9 cellular contexts compared by ENCODE assay signal in genomic region chr20:48769111-48769879, GRCh38. TPM values are rescaled to one million over a fixed set of nuclear protein-coding genes. Genes with fewer than 3 reads are reported as not detected.
A peak's percentile ranks its signal among the peaks of the same experiment; 100 is the strongest.
DNase-seq lines count a peak whose midpoint lies in the region; ATAC-seq and TF ChIP-seq lines count a peak whose summit lies in the region.
"Had no signal": no experiment of that assay in that cellular context is flagged by ENCODE, and none has a peak within 500 bp of the region (broad histone marks: within the 10 kb centered on the region; RNA-seq: fewer than 3 reads in every experiment).

No MANE protein-coding gene starts in this region.

- POLR2A ChIA-PET in RWPE1 (lab: Yijun Ruan, JAX; ENCODE audit: low non-redundant PET): no interaction called here

- WGBS in thymus: 30% methylated on average over 19 of the region's 19 CpGs
- 68% methylated on average over 16 of the region's 19 CpGs for WGBS in hepatocyte (ENCODE audit: low lambda C conversion rate, missing lambda C conversion rate)
- WGBS in esophagus muscularis mucosa: 64% methylated on average over 19 of the region's 19 CpGs

- peaks cover 7% of the 10 kb centered on the region for H3K9me3 Mint-ChIP-seq in activated T-helper 1 cell treated with anti-CD3 and anti-CD28 coated beads, Interleukin-12 subunit alpha, Interleukin-12 subunit beta, Interleukin-2, Interleukin-4 antibody, amounts not matched to agents 30 ng/mL and 10 ng/mL and 1 ng/mL, durations not matched to agents 14 hours and 24 hours and 36 hours

- H3K79me2 ChIP-seq in hepatocyte: no peaks in the 10 kb centered on the region

- no peaks in the 10 kb centered on the region for H3K27me3 Mint-ChIP-seq in activated T-helper 1 cell treated with anti-CD3 and anti-CD28 coated beads, Interleukin-12 subunit alpha, Interleukin-12 subunit beta, Interleukin-2, Interleukin-4 antibody, amounts not matched to agents 30 ng/mL and 10 ng/mL and 1 ng/mL, durations not matched to agents 14 hours and 24 hours and 36 hours (ENCODE audit: insufficient read depth)

- TF ChIP-seq POLR2A in esophagus muscularis mucosa (IDR thresholded peaks at IDR 0.05; ENCODE audit: low read depth): no peak

- peak; percentile 87 for DNase-seq in NCI-H69 (lab: John Stamatoyannopoulos, UW)
- DNase-seq in activated T-helper 1 cell treated with anti-CD3 and anti-CD28 coated beads, Interleukin-12 subunit alpha, Interleukin-12 subunit beta, Interleukin-2, Interleukin-4 antibody, amounts not matched to agents 30 ng/mL and 10 ng/mL and 1 ng/mL, durations not matched to agents 14 hours and 24 hours and 36 hours (ENCODE audit: low spot score): peak; percentile 86
- peak in 1 of 3 donors; percentile 21 for DNase-seq in mucosa of descending colon
- no peak for DNase-seq in RWPE1 (ENCODE audit: low spot score)
- DNase-seq in hepatocyte (ENCODE audit: low spot score): no peak
- no peak for DNase-seq in esophagus muscularis mucosa (ENCODE audit: extremely low spot score)

- H3K27ac Mint-ChIP-seq in activated T-helper 1 cell treated with anti-CD3 and anti-CD28 coated beads, Interleukin-12 subunit alpha, Interleukin-12 subunit beta, Interleukin-2, Interleukin-4 antibody, amounts not matched to agents 30 ng/mL and 10 ng/mL and 1 ng/mL, durations not matched to agents 14 hours and 24 hours and 36 hours: peak overlapping the region; percentile 89

- peaks cover 0 to 99% (median 0%) of the 10 kb centered on the region in 11 experiments; a peak in 6 of 22 replicates for H4K20me1 ChIP-seq in BLaER1 treated with 17β-estradiol and CSF1 and Interleukin-3, amounts not matched to agents 10 nM and 100 nM
- H4K20me1 ChIP-seq in hepatocyte (ENCODE audit: insufficient read depth, poor library complexity, severe bottlenecking): no peaks in the 10 kb centered on the region

- no peaks in the 10 kb centered on the region for H3K9me2 ChIP-seq in hepatocyte (replicated peaks; ENCODE audit: insufficient read depth)

- intact Hi-C loops in activated T-helper 1 cell treated with anti-CD3 and anti-CD28 coated beads, Interleukin-12 subunit alpha, Interleukin-12 subunit beta, Interleukin-2, Interleukin-4 antibody, amounts not matched to agents 30 ng/mL and 10 ng/mL and 1 ng/mL, durations not matched to agents 14 hours and 24 hours and 36 hours (cut with micrococcal nuclease): loop anchor here (1.0 to 5.0 kb wide), 9 partner anchors 9 to 508 kb away; partner anchors contain the start of genes ARFGEF2 and ZNFX1
- intact Hi-C loops in mucosa of descending colon (cut with DNase I, micrococcal nuclease): no loop called here
- intact Hi-C loops in esophagus muscularis mucosa (cut with DNase I): no loop called here

- peak; percentile 63 for ATAC-seq in mucosa of descending colon

- no peak overlapping the region for H3K4me3 ChIP-seq in BLaER1 treated with 17β-estradiol and CSF1 and Interleukin-3, amounts not matched to agents 10 nM and 100 nM
- no peak overlapping the region for H3K4me3 ChIP-seq in mucosa of descending colon
- no peak overlapping the region for H3K4me3 ChIP-seq in thymus (ENCODE audit: low read length)
- H3K4me3 ChIP-seq in hepatocyte: no peak overlapping the region
- H3K4me3 ChIP-seq in esophagus muscularis mucosa: no peak overlapping the region

- no peak for TF ChIP-seq EP300 in esophagus muscularis mucosa (IDR thresholded peaks at IDR 0.05)

- H3K9ac ChIP-seq in BLaER1 treated with 17β-estradiol and CSF1 and Interleukin-3, amounts not matched to agents 10 nM and 100 nM: peak overlapping the region in 1 of 11 experiments; percentile 16; a peak in 1 of 22 replicates

- H3K27me3 ChIP-seq in BLaER1 treated with 17β-estradiol and CSF1 and Interleukin-3, amounts not matched to agents 10 nM and 100 nM: no peaks in the 10 kb centered on the region
- H3K27me3 ChIP-seq in thymus (ENCODE audit: control insufficient read depth, insufficient read depth) (no peaks in the 10 kb centered on the region), hepatocyte (no peaks in the 10 kb centered on the region), esophagus muscularis mucosa (peaks cover 0 to 13% (median 0%) of the 10 kb centered on the region in 4 donors)

- H3K27ac ChIP-seq in BLaER1 treated with 17β-estradiol and CSF1 and Interleukin-3, amounts not matched to agents 10 nM and 100 nM: peak overlapping the region in 2 of 11 experiments; percentile 0 to 33; a peak in 1 of 22 replicates
- H3K27ac ChIP-seq in thymus (ENCODE audit: low read depth) (peak overlapping the region; percentile 68), RWPE1 (no peak overlapping the region), hepatocyte (no peak overlapping the region), esophagus muscularis mucosa (replicated peaks in 1 of 4) (no peak overlapping the region)
- H3K27ac ChIP-seq: VCaP had no signal

- H3K36me3 ChIP-seq in BLaER1 treated with 17β-estradiol and CSF1 and Interleukin-3, amounts not matched to agents 10 nM and 100 nM: peaks cover 0 to 21% (median 0%) of the 10 kb centered on the region in 11 experiments; a peak in 4 of 22 replicates
- no peaks in the 10 kb centered on the region for H3K36me3 ChIP-seq in mucosa of descending colon (ENCODE audit: low read depth)
- H3K36me3 ChIP-seq in thymus (ENCODE audit: control insufficient read depth, insufficient read depth): no peaks in the 10 kb centered on the region
- no peaks in the 10 kb centered on the region for H3K36me3 ChIP-seq in hepatocyte (replicated peaks; ENCODE audit: insufficient read depth, low read depth)
- no peaks in the 10 kb centered on the region for H3K36me3 ChIP-seq in esophagus muscularis mucosa

- H3K9me3 ChIP-seq in BLaER1 treated with 17β-estradiol and CSF1 and Interleukin-3, amounts not matched to agents 10 nM and 100 nM (replicated peaks in 1 of 11): 0 out of 22 replicates have a peak, but pooled peaks cover 0 to 6% (median 0%) of the 10 kb centered on the region in 11 experiments
- H3K9me3 ChIP-seq in mucosa of descending colon (no peaks in the 10 kb centered on the region), thymus (ENCODE audit: control insufficient read depth) (no peaks in the 10 kb centered on the region), hepatocyte (ENCODE audit: low read depth) (no peaks in the 10 kb centered on the region), esophagus muscularis mucosa (peaks cover 0 to 4% (median 0%) of the 10 kb centered on the region in 4 donors)

- peaks cover 33% of the 10 kb centered on the region for H3K36me3 Mint-ChIP-seq in activated T-helper 1 cell treated with anti-CD3 and anti-CD28 coated beads, Interleukin-12 subunit alpha, Interleukin-12 subunit beta, Interleukin-2, Interleukin-4 antibody, amounts not matched to agents 30 ng/mL and 10 ng/mL and 1 ng/mL, durations not matched to agents 14 hours and 24 hours and 36 hours (ENCODE audit: low read depth)

- H3K4me3 Mint-ChIP-seq in activated T-helper 1 cell treated with anti-CD3 and anti-CD28 coated beads, Interleukin-12 subunit alpha, Interleukin-12 subunit beta, Interleukin-2, Interleukin-4 antibody, amounts not matched to agents 30 ng/mL and 10 ng/mL and 1 ng/mL, durations not matched to agents 14 hours and 24 hours and 36 hours: peak overlapping the region; percentile 66

- no peak overlapping the region for H2AFZ ChIP-seq in hepatocyte

- peak overlapping the region; percentile 19 to 94 (median 51); a peak in 18 of 22 replicates for H3K4me2 ChIP-seq in BLaER1 treated with 17β-estradiol and CSF1 and Interleukin-3, amounts not matched to agents 10 nM and 100 nM
- no peak overlapping the region for H3K4me2 ChIP-seq in hepatocyte

- H3K4me1 Mint-ChIP-seq in activated T-helper 1 cell treated with anti-CD3 and anti-CD28 coated beads, Interleukin-12 subunit alpha, Interleukin-12 subunit beta, Interleukin-2, Interleukin-4 antibody, amounts not matched to agents 30 ng/mL and 10 ng/mL and 1 ng/mL, durations not matched to agents 14 hours and 24 hours and 36 hours (ENCODE audit: low read depth): peaks cover 87% of the 10 kb centered on the region

- no peak for TF ChIP-seq CTCF in mucosa of descending colon (IDR thresholded peaks at IDR 0.05)
- TF ChIP-seq CTCF in RWPE1 (conservative IDR thresholded peaks at IDR 0.05; ENCODE audit: low read depth): no peak
- TF ChIP-seq CTCF in hepatocyte (IDR thresholded peaks at IDR 0.05; ENCODE audit: poor library complexity): no peak
- no peak for TF ChIP-seq CTCF in esophagus muscularis mucosa (IDR thresholded peaks at IDR 0.05)

- H3K4me1 ChIP-seq in BLaER1 treated with 17β-estradiol and CSF1 and Interleukin-3, amounts not matched to agents 10 nM and 100 nM: peaks cover 38 to 99% (median 80%) of the 10 kb centered on the region in 10 experiments
- no peaks in the 10 kb centered on the region for H3K4me1 ChIP-seq in mucosa of descending colon (ENCODE audit: low read depth)
- H3K4me1 ChIP-seq in thymus (ENCODE audit: control insufficient read depth, insufficient read depth, low read length): no peaks in the 10 kb centered on the region
- no peaks in the 10 kb centered on the region for H3K4me1 ChIP-seq in hepatocyte (ENCODE audit: insufficient read depth)
- peaks cover 1 to 34% (median 13%) of the 10 kb centered on the region in 4 donors for H3K4me1 ChIP-seq in esophagus muscularis mucosa

- CTCF ChIA-PET in RWPE1 (lab: Yijun Ruan, JAX): interaction anchor here (0.7 kb wide), 1 partner anchor 15 kb away, joined by 3 read pairs; no protein-coding TSS in a partner anchor

RNA-seq across cellular contexts. Expression of gene PREX1, which starts 58.5 kb away (rescaled TPM):
- total RNA-seq in activated T-helper 1 cell treated with anti-CD3 and anti-CD28 coated beads, Interleukin-12 subunit alpha, Interleukin-12 subunit beta, Interleukin-2, Interleukin-4 antibody, amounts not matched to agents 30 ng/mL and 10 ng/mL and 1 ng/mL, durations not matched to agents 14 hours and 24 hours and 36 hours: 68.2 and 69.4 TPM in 2 replicates
- total RNA-seq in mucosa of descending colon (10 to 100 TPM in 2 of 3 donors, 1 to 10 TPM in 1; 9.9 to 14.1 (median 13.5) TPM), hepatocyte (2.5 and 2.9 TPM in 2 replicates), esophagus muscularis mucosa (10 to 100 TPM; 20.8 to 37.1 (median 24.3) TPM)
- polyA plus RNA-seq in thymus (19.8 TPM), hepatocyte (1.8 and 2.6 TPM in 2 replicates)

Comparison
In these comparisons a context has a peak if more than half of its experiments do, and no peak if none do; other contexts are left out.
1. DNase-seq: peak in NCI-H69 (single experiment) and activated T-helper 1 cell treated with anti-CD3 and anti-CD28 coated beads, Interleukin-12 subunit alpha, Interleukin-12 subunit beta, Interleukin-2, Interleukin-4 antibody, amounts not matched to agents 30 ng/mL and 10 ng/mL and 1 ng/mL, durations not matched to agents 14 hours and 24 hours and 36 hours (single experiment); none in RWPE1 (single experiment), hepatocyte (single experiment) and esophagus muscularis mucosa (single experiment).